Comparison of ENCODE assay signal across 10 cellular contexts in genomic region chr9:33847894-33848205, GRCh38. TPM values are rescaled to one million over a fixed set of nuclear protein-coding genes. Genes with fewer than 3 reads are reported as not detected.
"Had no signal": no experiment of that assay in that cellular context is flagged by ENCODE, and none has a peak within 500 bp of the region (broad histone marks: within the 10 kb centered on the region; RNA-seq: fewer than 3 reads in every experiment).

No MANE protein-coding gene starts in this region.

RNA-seq across cellular contexts. Expression of gene PRSS3, which starts 52.5 kb away (rescaled TPM):
- total RNA-seq: activated CD4-positive, alpha-beta T cell treated with anti-CD3 and anti-CD28 coated beads, Interleukin-2, amount 10 ng/mL, durations not matched to agents 24 days and 14 days; activated CD8-positive, alpha-beta T cell treated with anti-CD3 and anti-CD28 coated beads for 36 hours; activated naive CD4-positive, alpha-beta T cell treated with anti-CD3 and anti-CD28 coated beads for 36 hours; activated naive CD4-positive, alpha-beta T cell treated with anti-CD3 and anti-CD28 coated beads, Interleukin-2, amount 50 U/mL, for 72 hours; activated T-helper 2 cell treated with anti-CD3 and anti-CD28 coated beads, Interferon-gamma antibody, Interleukin-2, Interleukin-4, amounts not matched to agents 10 μg/mL and 5 μg/mL and 100 μg/mL, durations not matched to agents 14 hours and 24 hours and 36 hours; astrocyte; cardiac septum; NCI-H460; Right ventricle myocardium inferior; SK-MEL-5 had no signal
